Comparison of ENCODE assay signal across 1 cellular context in genomic region chr7:26440253-26440992, GRCh38.
TF ChIP-seq lines count a peak whose summit lies in the region.

No MANE protein-coding gene starts in this region.

TF ChIP-seq in SK-N-SH treated with all-trans-retinoic acid at 6 μM for 48 hours, 23 proteins besides CTCF, POLR2A, EP300 and RAD21 (continued from another document):
- TF ChIP-seq PATZ1 (CRISPR knock-in tag; IDR thresholded peaks at IDR 0.05; ENCODE audit: borderline replicate concordance) (no peak), TCF4 (CRISPR knock-in tag; IDR thresholded peaks at IDR 0.05; ENCODE audit: borderline replicate concordance) (no peak), GLIS3 (CRISPR knock-in tag; IDR thresholded peaks at IDR 0.05) (no peak), TSHZ2 (CRISPR knock-in tag; IDR thresholded peaks at IDR 0.05) (no peak), ISL1 (CRISPR knock-in tag; IDR thresholded peaks at IDR 0.05) (no peak), BACH2 (CRISPR knock-in tag; IDR thresholded peaks at IDR 0.05; ENCODE audit: borderline replicate concordance) (no peak), CSDC2 (CRISPR knock-in tag; IDR thresholded peaks at IDR 0.05) (no peak), ARNTL (CRISPR knock-in tag; IDR thresholded peaks at IDR 0.05; ENCODE audit: borderline replicate concordance, low read depth) (no peak), ZNF8 (CRISPR knock-in tag; IDR thresholded peaks at IDR 0.05) (no peak)
